23 cellular contexts compared by ENCODE assay signal in the genomic region with DNA sequence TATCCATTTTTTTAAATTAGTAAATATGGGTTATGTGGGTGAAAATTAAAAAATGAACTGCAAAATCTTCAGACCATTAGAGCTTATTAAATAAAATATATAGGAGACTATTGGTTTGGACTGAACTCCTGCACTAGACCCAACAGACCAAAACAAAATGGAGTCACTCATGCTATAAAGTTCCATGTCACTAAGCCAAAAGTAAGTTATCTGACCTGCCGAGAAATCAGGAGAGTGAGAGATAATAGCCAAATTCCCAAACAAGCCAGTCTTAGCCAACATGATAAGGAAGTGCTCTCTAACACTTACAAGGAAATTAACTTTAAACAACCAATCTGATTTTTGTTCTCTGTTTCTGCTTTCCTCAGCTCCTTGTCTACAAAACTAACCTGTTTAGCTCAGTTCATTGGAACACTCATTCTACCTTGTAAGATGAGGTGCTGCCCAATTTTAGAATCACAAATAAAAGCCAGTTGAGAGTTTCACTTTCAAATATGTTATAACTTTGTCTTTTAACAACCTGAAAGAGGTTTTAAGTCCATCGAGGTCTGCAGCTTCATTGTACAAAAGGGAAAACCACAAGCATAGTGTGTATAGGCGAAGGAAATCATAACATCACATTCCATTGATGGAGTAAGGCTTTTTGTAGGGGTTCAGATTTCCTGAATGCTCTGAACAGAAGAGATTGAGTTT.
"Had no signal": no experiment of that assay in that cellular context is flagged by ENCODE, and none has a peak within 500 bp of the region (broad histone marks: within the 10 kb centered on the region; RNA-seq: fewer than 3 reads in every experiment).

No MANE protein-coding gene starts in this region.

- FAIRE-seq: kidney had no signal

- H3K9me3 ChIP-seq: ascending aorta, left lung, psoas muscle, stomach had no signal

- ATAC-seq: activated CD8-positive, alpha-beta T cell treated with anti-CD3 and anti-CD28 coated beads, Interleukin-2, amount 10 ng/mL, durations not matched to agents 7 days and 5 days; effector memory CD8-positive, alpha-beta T cell; foreskin keratinocyte; left lung; psoas muscle; right cardiac atrium had no signal

- H3K4me1 ChIP-seq: ascending aorta, foreskin keratinocyte, left lung, psoas muscle had no signal

- DNase-seq: activated CD4-positive, alpha-beta T cell treated with anti-CD3 and anti-CD28 coated beads, Interleukin-2, amount 10 ng/mL, durations not matched to agents 7 days and 5 days; activated CD8-positive, alpha-beta memory T cell treated with anti-CD3 and anti-CD28 coated beads, Interleukin-2, amount 50 U/mL, for 4 hours; activated CD8-positive, alpha-beta T cell treated with anti-CD3 and anti-CD28 coated beads, Interleukin-2, amount 10 ng/mL, durations not matched to agents 7 days and 5 days; activated effector memory CD4-positive, alpha-beta T cell treated with anti-CD3 and anti-CD28 coated beads, Interleukin-2, amount 50 U/mL, for 16 hours; activated naive CD4-positive, alpha-beta T cell treated with anti-CD3 and anti-CD28 coated beads, Interleukin-2, amount 50 U/mL, for 16 hours; activated T-cell treated with anti-CD3 and anti-CD28 coated beads, Interleukin-2, amount 50 U/mL, for 48 hours; dermis blood vessel endothelial cell; effector memory CD8-positive, alpha-beta T cell; foreskin keratinocyte; hippocampal formation; kidney; left lung; mammary epithelial cell; naive B cell; psoas muscle; right cardiac atrium; stimulated activated CD4-positive, alpha-beta T cell treated with anti-CD3 and anti-CD28 coated beads, Interleukin-15, amount 100 ng/mL, for 24 hours; stimulated activated CD4-positive, alpha-beta T cell treated with anti-CD3 and anti-CD28 coated beads, Interleukin-4, amount 100 ng/mL, for 1 hour; stomach; T1000 had no signal

- H3K27me3 ChIP-seq: ascending aorta, left lung, stomach had no signal

- H3K36me3 ChIP-seq: ascending aorta, left lung, stomach had no signal

- H3K4me3 ChIP-seq: ascending aorta, left lung, psoas muscle, skin epidermis, stomach had no signal

- H3K27ac ChIP-seq: ascending aorta, epithelial cell of prostate, foreskin keratinocyte, left lung, psoas muscle, skin epidermis, stomach had no signal
